Comparison of ENCODE assay signal across 9 cellular contexts in the genomic region with DNA sequence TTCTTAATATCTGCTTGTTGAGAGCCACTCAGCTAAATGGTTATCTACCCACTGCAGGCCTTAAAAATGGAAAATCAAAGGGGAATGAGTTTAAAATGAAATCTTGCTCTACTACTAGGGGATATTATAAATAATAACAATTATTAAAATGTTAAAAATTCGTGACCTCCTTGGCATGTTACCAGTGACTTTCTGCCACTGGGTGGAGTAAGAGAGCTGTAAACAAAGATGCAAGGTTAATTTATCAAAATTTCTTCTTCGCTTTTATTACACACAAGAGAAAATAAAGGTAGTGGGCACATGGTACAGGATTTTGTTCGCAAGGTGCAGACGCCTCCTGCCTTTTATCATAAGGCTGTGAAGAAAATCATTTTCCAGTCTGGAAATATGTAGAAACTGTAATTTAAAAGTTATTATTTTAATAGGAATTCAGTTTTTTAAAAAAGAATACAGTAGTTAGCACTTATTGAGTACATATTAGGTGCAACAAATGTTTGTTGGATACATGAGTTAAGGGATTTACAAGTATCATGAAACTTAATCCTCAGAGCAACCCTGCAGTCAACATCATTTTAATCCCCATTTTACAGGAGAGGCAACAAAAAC.
DNase-seq lines count a peak whose midpoint lies in the region; ATAC-seq and TF ChIP-seq lines count a peak whose summit lies in the region.
"Had no signal": no experiment of that assay in that cellular context is flagged by ENCODE, and none has a peak within 500 bp of the region (broad histone marks: within the 10 kb centered on the region; RNA-seq: fewer than 3 reads in every experiment).

No MANE protein-coding gene starts in this region.

- H3K4me1 Mint-ChIP-seq in CD8-positive, alpha-beta T cell (ENCODE audit: low read depth): peaks cover 16% of the 10 kb centered on the region
- peaks cover 7% of the 10 kb centered on the region for H3K4me1 Mint-ChIP-seq in activated CD4-positive, alpha-beta T cell treated with anti-CD3 and anti-CD28 coated beads, Interleukin-2, amount 10 ng/mL, durations not matched to agents 7 days and 5 days

- ATAC-seq in CD8-positive, alpha-beta T cell: no peak
- ATAC-seq in HCT116 (no peak), GM18907 (IDR thresholded peaks at IDR 0.05; ENCODE audit: unreplicated experiment) (no peak), GM19397 (IDR thresholded peaks at IDR 0.05; ENCODE audit: unreplicated experiment) (no peak)

- no peak overlapping the region for H2AFZ ChIP-seq in HCT116 (ENCODE audit: low read depth, low read length, poor library complexity, severe bottlenecking)

- peaks cover 4% of the 10 kb centered on the region; the same call in 1 of the 2 replicates for H4K20me1 ChIP-seq in HCT116 (ENCODE audit: insufficient read depth)

- TF ChIP-seq CTCF in CD8-positive, alpha-beta T cell (IDR thresholded peaks at IDR 0.05): peak; percentile 80
- TF ChIP-seq CTCF in HCT116 (IDR thresholded peaks at IDR 0.05 in 2 of 3, conservative IDR thresholded peaks at IDR 0.05 in 1 of 3; ENCODE audit: borderline replicate concordance in 1 of 3, insufficient read depth in 1 of 3, low read depth in 2 of 3, low read length in 2 of 3): peak; percentile 36 to 63 (median 60); a peak in 5 of 6 replicates

- H3K27ac ChIP-seq in CD8-positive, alpha-beta T cell (ENCODE audit: low read depth, low read length): no peak overlapping the region
- H3K27ac ChIP-seq in HCT116 (ENCODE audit: low read depth, low read length): no peak overlapping the region
- H3K27ac ChIP-seq: SK-N-MC had no signal

- DNase-seq in CD8-positive, alpha-beta T cell: peak in 1 of 7 experiments; percentile 20
- DNase-seq in HCT116 (ENCODE audit: low read depth, low spot score): no peak
- peak; percentile 46 for DNase-seq in activated CD4-positive, alpha-beta T cell treated with anti-CD3 and anti-CD28 coated beads, Interleukin-2, amount 10 ng/mL, durations not matched to agents 7 days and 5 days
- peak; percentile 3 for DNase-seq in kidney glomerular epithelial cell (lab: John Stamatoyannopoulos, UW)
- no peak for DNase-seq in KG1 (lab: John Stamatoyannopoulos, UW)
- DNase-seq in NOMO-1 (lab: John Stamatoyannopoulos, UW; ENCODE audit: unreplicated experiment in 2 of 2): no peak

- intact Hi-C loops in CD8-positive, alpha-beta T cell (cut with DNase I, micrococcal nuclease): loop anchor here (1.0 to 10.0 kb wide), 5 partner anchors 409 to 1511 kb away; no protein-coding TSS in a partner anchor
- intact Hi-C loops in HCT116 (cut with micrococcal nuclease): loop anchor here (10.0 kb wide), 1 partner anchor 1593 kb away; no protein-coding TSS in a partner anchor

- H3K4me1 ChIP-seq in CD8-positive, alpha-beta T cell (ENCODE audit: insufficient read depth, low read length): no peaks in the 10 kb centered on the region
- H3K4me1 ChIP-seq in HCT116 (ENCODE audit: control insufficient read depth in 1 of 2, insufficient read depth in 2 of 2, low read length in 2 of 2): no peaks in the 10 kb centered on the region

- no peak overlapping the region for H3K4me3 Mint-ChIP-seq in CD8-positive, alpha-beta T cell
- no peak overlapping the region for H3K4me3 Mint-ChIP-seq in activated CD4-positive, alpha-beta T cell treated with anti-CD3 and anti-CD28 coated beads, Interleukin-2, amount 10 ng/mL, durations not matched to agents 7 days and 5 days

- no peaks in the 10 kb centered on the region for H3K9me3 Mint-ChIP-seq in CD8-positive, alpha-beta T cell
- H3K9me3 Mint-ChIP-seq in activated CD4-positive, alpha-beta T cell treated with anti-CD3 and anti-CD28 coated beads, Interleukin-2, amount 10 ng/mL, durations not matched to agents 7 days and 5 days: peaks cover 4% of the 10 kb centered on the region

- no peak overlapping the region for H3K9ac ChIP-seq in HCT116 (ENCODE audit: low read length)

- H3K4me2 ChIP-seq in HCT116 (ENCODE audit: low read length): no peak overlapping the region

- no peak for TF ChIP-seq POLR2A in HCT116 (IDR thresholded peaks at IDR 0.05; ENCODE audit: borderline replicate concordance, extremely low read depth, insufficient read depth, insufficient read length)

- no TSS peak for BruUV-seq in HCT116 (replicated peaks; lab: Mats Ljungman, UMichigan)

- H3K36me3 ChIP-seq in CD8-positive, alpha-beta T cell (ENCODE audit: insufficient read depth, low read length): no peaks in the 10 kb centered on the region
- H3K36me3 ChIP-seq in HCT116 (ENCODE audit: control insufficient read depth in 1 of 2, insufficient read depth in 2 of 2, low read length in 2 of 2): no peaks in the 10 kb centered on the region

- no peaks in the 10 kb centered on the region for H3K27me3 ChIP-seq in CD8-positive, alpha-beta T cell (ENCODE audit: insufficient read depth, low read length)
- H3K27me3 ChIP-seq in HCT116 (ENCODE audit: insufficient read depth, low read length): no peaks in the 10 kb centered on the region

- H3K36me3 Mint-ChIP-seq in CD8-positive, alpha-beta T cell: peaks cover 55% of the 10 kb centered on the region
- H3K36me3 Mint-ChIP-seq in activated CD4-positive, alpha-beta T cell treated with anti-CD3 and anti-CD28 coated beads, Interleukin-2, amount 10 ng/mL, durations not matched to agents 7 days and 5 days (ENCODE audit: low read depth): peaks cover 25% of the 10 kb centered on the region

- RAD21 ChIA-PET in HCT116 (lab: Charles Lee; ENCODE audit: low non-redundant PET in 1 of 2, low total read pairs in 2 of 2, uncharacterized antibody in 2 of 2, unreplicated experiment in 2 of 2): no interaction called here

- no peak overlapping the region for H3K27ac Mint-ChIP-seq in CD8-positive, alpha-beta T cell
- H3K27ac Mint-ChIP-seq in activated CD4-positive, alpha-beta T cell treated with anti-CD3 and anti-CD28 coated beads, Interleukin-2, amount 10 ng/mL, durations not matched to agents 7 days and 5 days: no peak overlapping the region

- no peaks in the 10 kb centered on the region for H3K9me3 ChIP-seq in CD8-positive, alpha-beta T cell (ENCODE audit: low read length)
- H3K9me3 ChIP-seq in HCT116 (ENCODE audit: control insufficient read depth in 1 of 2, insufficient read depth in 1 of 2, low read depth in 1 of 2, low read length in 2 of 2): no peaks in the 10 kb centered on the region

- CTCF ChIA-PET in CD8-positive, alpha-beta T cell (lab: Charles Lee): interaction anchor here (0.5 to 6.3 kb wide), 8 partner anchors 170 to 1583 kb away, joined by 3 to 66 read pairs (median 3); no protein-coding TSS in a partner anchor
- CTCF ChIA-PET in HCT116 (lab: Charles Lee): interaction anchor here (0.8 to 1.7 kb wide), 4 partner anchors 19 to 1496 kb away, joined by 3 to 4 read pairs (median 3); no protein-coding TSS in a partner anchor
- CTCF ChIA-PET in activated CD4-positive, alpha-beta T cell treated with anti-CD3 and anti-CD28 coated beads, Interleukin-2, amount 10 ng/mL, durations not matched to agents 7 days and 5 days (lab: Charles Lee): no interaction called here

- POLR2A ChIA-PET in CD8-positive, alpha-beta T cell (lab: Charles Lee): no interaction called here
- POLR2A ChIA-PET in HCT116 (lab: Charles Lee): no interaction called here
- POLR2A ChIA-PET in activated CD4-positive, alpha-beta T cell treated with anti-CD3 and anti-CD28 coated beads, Interleukin-2, amount 10 ng/mL, durations not matched to agents 7 days and 5 days (lab: Charles Lee): no interaction called here

- H3K27me3 Mint-ChIP-seq in CD8-positive, alpha-beta T cell (ENCODE audit: low read depth): no peaks in the 10 kb centered on the region
- H3K27me3 Mint-ChIP-seq in activated CD4-positive, alpha-beta T cell treated with anti-CD3 and anti-CD28 coated beads, Interleukin-2, amount 10 ng/mL, durations not matched to agents 7 days and 5 days: no peaks in the 10 kb centered on the region

- TF ChIP-seq RAD21 in HCT116 (IDR thresholded peaks at IDR 0.05; ENCODE audit: low read depth): peak; percentile 65

- H3K79me2 ChIP-seq in HCT116 (ENCODE audit: insufficient read depth, low read length): no peaks in the 10 kb centered on the region

- H3K9me2 ChIP-seq in HCT116 (ENCODE audit: insufficient read depth): no peaks in the 10 kb centered on the region

- no peak overlapping the region for H3K4me3 ChIP-seq in CD8-positive, alpha-beta T cell (ENCODE audit: low read depth, low read length)
- no peak overlapping the region for H3K4me3 ChIP-seq in HCT116 (replicated peaks in 1 of 2; ENCODE audit: low read depth in 1 of 2, low read length in 2 of 2)
- H3K4me3 ChIP-seq: SK-N-MC had no signal

TF ChIP-seq in HCT116, 20 proteins besides CTCF, POLR2A, EP300 and RAD21 (continues in another document):
- no peak for TF ChIP-seq CEBPB (IDR thresholded peaks at IDR 0.05; ENCODE audit: low read depth)
- TF ChIP-seq EZH2phosphoT487 (IDR thresholded peaks at IDR 0.05; ENCODE audit: borderline replicate concordance): no peak
- no peak for TF ChIP-seq SP1 (IDR thresholded peaks at IDR 0.05; ENCODE audit: low read depth)
- no peak for TF ChIP-seq TCF7L2 (IDR thresholded peaks at IDR 0.05; ENCODE audit: borderline replicate concordance, extremely low read depth, insufficient read depth, insufficient read length)
- TF ChIP-seq SIN3A (IDR thresholded peaks at IDR 0.05; ENCODE audit: low read depth): no peak
- no peak for TF ChIP-seq CBX3 (IDR thresholded peaks at IDR 0.05; ENCODE audit: low read depth)
- no peak for TF ChIP-seq YY1 (IDR thresholded peaks at IDR 0.05; ENCODE audit: extremely low read depth, insufficient replicate concordance, low read depth, low read length)
- TF ChIP-seq ZFX (IDR thresholded peaks at IDR 0.05): no peak
- TF ChIP-seq, protein P1, sequence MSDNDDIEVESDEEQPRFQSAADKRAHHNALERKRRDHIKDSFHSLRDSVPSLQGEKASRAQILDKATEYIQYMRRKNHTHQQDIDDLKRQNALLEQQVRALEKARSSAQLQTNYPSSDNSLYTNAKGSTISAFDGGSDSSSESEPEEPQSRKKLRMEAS (IDR thresholded peaks at IDR 0.05): no peak
- TF ChIP-seq ATF3 (IDR thresholded peaks at IDR 0.05): no peak
- no peak for TF ChIP-seq ZNF274 (IDR thresholded peaks at IDR 0.05; ENCODE audit: low read depth, low read length)
- no peak for TF ChIP-seq EZH2 (IDR thresholded peaks at IDR 0.05)
- TF ChIP-seq POLR2AphosphoS5 (IDR thresholded peaks at IDR 0.05; ENCODE audit: low read depth, low read length): no peak

Comparison
In these comparisons a context has a peak if more than half of its experiments do, and no peak if none do; other contexts are left out.
1. DNase-seq: peak in activated CD4-positive, alpha-beta T cell treated with anti-CD3 and anti-CD28 coated beads, Interleukin-2, amount 10 ng/mL, durations not matched to agents 7 days and 5 days (single experiment) and kidney glomerular epithelial cell (single experiment); none in HCT116 (single experiment), KG1 (single experiment) and NOMO-1 (0 of 2).